In genomic region chr19:35545855-35546381, GRCh38 we compare ENCODE assay signal across 8 cellular contexts. TPM values are rescaled to one million over a fixed set of nuclear protein-coding genes. Genes with fewer than 3 reads are reported as not detected.
DNase-seq lines count a peak whose midpoint lies in the region; ATAC-seq and TF ChIP-seq lines count a peak whose summit lies in the region.

No MANE protein-coding gene starts in this region.

- H3K27ac ChIP-seq in brain microvascular endothelial cell = peak overlapping the region; percentile 92

- H3K36me3 ChIP-seq in brain microvascular endothelial cell (replicated peaks) (peaks cover 2% of the 10 kb centered on the region), kidney epithelial cell (ENCODE audit: control insufficient read depth, insufficient read depth, low read length) (peaks cover 3% of the 10 kb centered on the region)

- peak; percentile 26 for ATAC-seq in GM19328 (IDR thresholded peaks at IDR 0.05; ENCODE audit: unreplicated experiment)

- DNase-seq in AG08396 (ENCODE audit: low spot score) (peak; percentile 68), HK-2 (ENCODE audit: unreplicated experiment) (peak; percentile 53), T-helper 9 cell (peak; percentile 28), brain microvascular endothelial cell (no peak), kidney epithelial cell (ENCODE audit: low read depth) (no peak), T1000 (lab: John Stamatoyannopoulos, UW) (no peak)
- DNase-seq in stimulated activated CD4-positive, alpha-beta T cell treated with anti-CD3 and anti-CD28 coated beads, TNF-alpha, amount 100 ng/mL, for 24 hours (ENCODE audit: low read depth in 3 of 3) = peak; percentile 40 to 78 (median 45)

- peak overlapping the region; percentile 93 for H3K4me3 ChIP-seq in brain microvascular endothelial cell (ENCODE audit: low read depth, low read length)
- H3K4me3 ChIP-seq in kidney epithelial cell (ENCODE audit: low read depth, low read length) = peak overlapping the region; percentile 79

- H3K27me3 ChIP-seq in brain microvascular endothelial cell (replicated peaks) = no peaks in the 10 kb centered on the region
- H3K27me3 ChIP-seq in kidney epithelial cell (ENCODE audit: control insufficient read depth, insufficient read depth, low read length) = no peaks in the 10 kb centered on the region

- in situ Hi-C loops in brain microvascular endothelial cell (cut with HindIII; ENCODE audit: low pct_ligation_motif_present, low sequenced_read_pairs) = no loop called here

- TF ChIP-seq CTCF in brain microvascular endothelial cell (IDR thresholded peaks at IDR 0.05; ENCODE audit: low read depth, low read length, missing control alignments) (no peak), kidney epithelial cell (IDR thresholded peaks at IDR 0.05; ENCODE audit: insufficient read depth, low read length, poor library complexity, severe bottlenecking) (no peak)

RNA-seq across cellular contexts. Expression of gene TMEM147, which starts 0.5 kb away (rescaled TPM):
- total RNA-seq in kidney epithelial cell = 160 and 166 TPM in 2 replicates

RNA-seq across cellular contexts. Expression of gene GAPDHS, which starts 12.7 kb away (rescaled TPM):
- not detected in 2 replicates for total RNA-seq in kidney epithelial cell

RNA-seq across cellular contexts. Expression of gene ATP4A, which starts 17.5 kb away (rescaled TPM):
- not detected in 2 replicates for total RNA-seq in kidney epithelial cell

RNA-seq across cellular contexts. Expression of gene SBSN, which starts 17.8 kb away (rescaled TPM):
- total RNA-seq in kidney epithelial cell = not detected in 2 replicates

RNA-seq across cellular contexts. Expression of gene DMKN, which starts 32.5 kb away (rescaled TPM):
- total RNA-seq in kidney epithelial cell = 219 and 266 TPM in 2 replicates

Comparison
In these comparisons a context has a peak if more than half of its experiments do, and no peak if none do; other contexts are left out.
1. DNase-seq: peak in AG08396 (single experiment), HK-2 (single experiment), T-helper 9 cell (single experiment) and stimulated activated CD4-positive, alpha-beta T cell treated with anti-CD3 and anti-CD28 coated beads, TNF-alpha, amount 100 ng/mL, for 24 hours (3 of 3); none in brain microvascular endothelial cell (single experiment), kidney epithelial cell (single experiment) and T1000 (single experiment).